24 cellular contexts compared by ENCODE assay signal in genomic region chr14:95711476-95712176, GRCh38. TPM values are rescaled to one million over a fixed set of nuclear protein-coding genes. Genes with fewer than 3 reads are reported as not detected.
DNase-seq lines count a peak whose midpoint lies in the region; ATAC-seq and TF ChIP-seq lines count a peak whose summit lies in the region.
"Had no signal": no experiment of that assay in that cellular context is flagged by ENCODE, and none has a peak within 500 bp of the region (broad histone marks: within the 10 kb centered on the region; RNA-seq: fewer than 3 reads in every experiment).

No MANE protein-coding gene starts in this region.

- peaks cover 6% of the 10 kb centered on the region for H3K4me1 Mint-ChIP-seq in memory B cell
- H3K4me1 Mint-ChIP-seq: CD14-positive monocyte; central memory CD8-positive, alpha-beta T cell; mesothelial cell of epicardium had no signal

- H3K36me3 ChIP-seq in GM06990 (ENCODE audit: control insufficient read depth, insufficient read depth, low read length) (peaks cover 3% of the 10 kb centered on the region; the same call in 1 of the 2 replicates), Karpas-422 (ENCODE audit: insufficient read depth, low read length) (no peaks in the 10 kb centered on the region)
- H3K36me3 ChIP-seq: heart left ventricle, suprapubic skin had no signal

- no peaks in the 10 kb centered on the region for H3K36me3 Mint-ChIP-seq in memory B cell
- H3K36me3 Mint-ChIP-seq: CD14-positive monocyte, mesothelial cell of epicardium had no signal

- no peak overlapping the region for H2AFZ ChIP-seq in Karpas-422 (ENCODE audit: low read length)

- no peaks in the 10 kb centered on the region for H3K9me3 ChIP-seq in Karpas-422 (ENCODE audit: low read length)
- H3K9me3 ChIP-seq: heart left ventricle, suprapubic skin had no signal

- peaks cover 26% of the 10 kb centered on the region for H3K4me1 ChIP-seq in Karpas-422 (ENCODE audit: low read length)
- H3K4me1 ChIP-seq: heart left ventricle, suprapubic skin had no signal

- peak overlapping the region; percentile 5 for H3K4me3 Mint-ChIP-seq in memory B cell
- H3K4me3 Mint-ChIP-seq: mesothelial cell of epicardium had no signal

- H3K27me3 ChIP-seq in GM06990 (replicated peaks; ENCODE audit: control insufficient read depth, insufficient read depth, low read length) (no peaks in the 10 kb centered on the region), Karpas-422 (ENCODE audit: low read length) (no peaks in the 10 kb centered on the region)

- H3K27me3 Mint-ChIP-seq in memory B cell, result peaks cover 33% of the 10 kb centered on the region

- H3K9me2 ChIP-seq in Karpas-422 (replicated peaks; ENCODE audit: insufficient read depth, low read length), result no peaks in the 10 kb centered on the region

- H4K20me1 ChIP-seq in Karpas-422 (ENCODE audit: insufficient read depth, low read depth, low read length), result no peaks in the 10 kb centered on the region

- no peak for TF ChIP-seq CTCF in GM06990 (IDR thresholded peaks at IDR 0.05; ENCODE audit: insufficient read depth, low read length, poor library complexity, severe bottlenecking)

- no peaks in the 10 kb centered on the region for H3K79me2 ChIP-seq in Karpas-422 (ENCODE audit: low read length)

- peak overlapping the region; percentile 8; the same call in 1 of the 2 replicates for H3K9ac ChIP-seq in Karpas-422 (ENCODE audit: low read length)

- no peak overlapping the region for H3K27ac ChIP-seq in Karpas-422 (ENCODE audit: low read length)
- H3K27ac ChIP-seq: heart left ventricle, suprapubic skin had no signal

- no peak overlapping the region for H3K27ac Mint-ChIP-seq in memory B cell
- H3K27ac Mint-ChIP-seq: activated naive CD4-positive, alpha-beta T cell treated with anti-CD3 and anti-CD28 coated beads, Interleukin-2, amount 50 U/mL, for 72 hours; mesothelial cell of epicardium; progenitor cell of endocrine pancreas had no signal

- H3K4me3 ChIP-seq in GM06990 (replicated peaks; ENCODE audit: low read depth, low read length) (peak overlapping the region; percentile 72), Karpas-422 (ENCODE audit: low read length) (peak overlapping the region; percentile 6; the same call in 1 of the 2 replicates)
- H3K4me3 ChIP-seq: heart left ventricle, suprapubic skin had no signal

- H3K9me3 Mint-ChIP-seq in memory B cell, result no peaks in the 10 kb centered on the region
- H3K9me3 Mint-ChIP-seq: activated naive CD4-positive, alpha-beta T cell treated with anti-CD3 and anti-CD28 coated beads, Interleukin-2, amount 50 U/mL, for 72 hours; central memory CD8-positive, alpha-beta T cell; mesothelial cell of epicardium had no signal

- DNase-seq in GM06990 (ENCODE audit: extremely low read depth, insufficient read length) (peak; percentile 48), Karpas-422 (no peak), memory B cell (ENCODE audit: low spot score in 2 of 2) (no peak), SKM-1 treated with dmso at 0.1 percent for 144 hours (lab: John Stamatoyannopoulos, UW; ENCODE audit: unreplicated experiment) (no peak), mucosa of gallbladder (ENCODE audit: low spot score) (no peak)
- DNase-seq: ACHN, GOT3, heart left ventricle, left colon, NCI-H146, SW 1271 had no signal

- peak overlapping the region; percentile 14 for H3K4me2 ChIP-seq in Karpas-422 (ENCODE audit: low read depth, low read length, poor library complexity, severe bottlenecking)

- ATAC-seq in GM18868 (IDR thresholded peaks at IDR 0.05; ENCODE audit: unreplicated experiment) (peak; percentile 34), memory B cell (ENCODE audit: low read depth) (no peak), HG02970 (IDR thresholded peaks at IDR 0.05; ENCODE audit: low FRiP score, unreplicated experiment) (no peak), HG02938 (IDR thresholded peaks at IDR 0.05; ENCODE audit: unreplicated experiment) (no peak)
- ATAC-seq: activated naive CD4-positive, alpha-beta T cell treated with anti-CD3 and anti-CD28 coated beads, Interleukin-2, amount 50 U/mL, for 72 hours; heart left ventricle; left colon; Right ventricle myocardium inferior had no signal

RNA-seq across cellular contexts. Expression of gene TCL1A, which starts 2.3 kb away (rescaled TPM):
- 24.1 and 52.1 TPM in 2 replicates for total RNA-seq in Karpas-422 (2014; rRNA removed; shearing (Covaris generic); ENCODE audit: low replicate concordance)
- 0.14 TPM for total RNA-seq in mucosa of gallbladder
- total RNA-seq: activated naive CD4-positive, alpha-beta T cell treated with anti-CD3 and anti-CD28 coated beads, Interleukin-2, amount 50 U/mL, for 72 hours; astrocyte; dermis microvascular lymphatic vessel endothelial cell; heart left ventricle; MCF 10A; mesothelial cell of epicardium; progenitor cell of endocrine pancreas; Right ventricle myocardium inferior; suprapubic skin had no signal

RNA-seq across cellular contexts. Expression of gene TCL1B, which starts 25.4 kb away (rescaled TPM):
- total RNA-seq in Karpas-422 (2014; rRNA removed; shearing (Covaris generic); ENCODE audit: low replicate concordance), result 0.37 TPM in 1 of 2 replicates, not detected in the other
- total RNA-seq in mucosa of gallbladder, result not detected
- total RNA-seq: activated naive CD4-positive, alpha-beta T cell treated with anti-CD3 and anti-CD28 coated beads, Interleukin-2, amount 50 U/mL, for 72 hours; astrocyte; dermis microvascular lymphatic vessel endothelial cell; heart left ventricle; left colon; MCF 10A; mesothelial cell of epicardium; progenitor cell of endocrine pancreas; Right ventricle myocardium inferior; suprapubic skin had no signal

Comparison
In these comparisons a context has a peak if more than half of its experiments do, and no peak if none do; other contexts are left out.
1. RNA of gene TCL1A, which starts 2.3 kb away (total RNA-seq): 24.1 to 52.1 TPM in Karpas-422; 0.14 TPM in mucosa of gallbladder (single experiment); every median in the first group is over 10 times any median in the second.